35 cellular contexts compared by ENCODE assay signal in the genomic region with DNA sequence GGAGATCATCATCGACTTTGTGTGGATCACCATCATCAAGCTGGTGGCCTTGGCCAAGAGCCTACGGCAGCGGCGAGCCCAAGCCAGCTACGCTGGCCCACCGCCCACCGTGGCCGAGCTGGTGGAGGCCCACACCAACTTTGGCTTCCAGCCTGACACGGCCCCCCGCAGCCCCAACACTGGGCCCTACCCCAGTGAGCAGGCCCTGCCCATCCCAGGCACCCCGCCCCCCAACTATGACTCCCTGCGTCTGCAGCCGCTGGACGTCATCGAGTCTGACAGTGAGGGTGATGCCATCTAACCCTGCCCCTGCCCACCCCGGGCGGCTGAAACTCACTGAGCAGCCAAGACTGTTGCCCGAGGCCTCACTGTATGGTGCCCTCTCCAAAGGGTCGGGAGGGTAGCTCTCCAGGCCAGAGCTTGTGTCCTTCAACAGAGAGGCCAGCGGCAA.
"Had no signal": no experiment of that assay in that cellular context is flagged by ENCODE, and none has a peak within 500 bp of the region (broad histone marks: within the 10 kb centered on the region; RNA-seq: fewer than 3 reads in every experiment).

No MANE protein-coding gene starts in this region.

- H3K27me3 ChIP-seq: body of pancreas, brain microvascular endothelial cell, breast epithelium had no signal

- H3K4me1 Mint-ChIP-seq: activated B cell treated with CpG ODN at 0.5 μM for 24 hours; activated CD4-positive, alpha-beta T cell treated with anti-CD3 and anti-CD28 coated beads, Interleukin-2, amount 10 ng/mL, durations not matched to agents 24 days and 14 days; activated naive CD4-positive, alpha-beta T cell treated with anti-CD3 and anti-CD28 coated beads, Interleukin-2, amount 10 ng/mL, durations not matched to agents 7 days and 5 days; activated naive CD4-positive, alpha-beta T cell treated with anti-CD3 and anti-CD28 coated beads, Interleukin-2, amount 50 U/mL, for 24 hours; activated naive CD8-positive, alpha-beta T cell treated with anti-CD3 and anti-CD28 coated beads, Interleukin-2, amount 10 ng/mL, durations not matched to agents 7 days and 5 days; activated naive CD8-positive, alpha-beta T cell treated with anti-CD3 and anti-CD28 coated beads, Interleukin-2, amount 50 U/mL, for 24 hours; activated T-helper 17 cell treated with anti-CD3 and anti-CD28 coated beads, Interleukin-2, amount 50 U/mL, for 72 hours had no signal

- H3K27ac Mint-ChIP-seq: activated B cell treated with CpG ODN at 0.5 μM for 24 hours; activated CD4-positive, alpha-beta memory T cell treated with anti-CD3 and anti-CD28 coated beads for 36 hours; activated CD4-positive, alpha-beta T cell treated with anti-CD3 and anti-CD28 coated beads, Interleukin-2, amount 10 ng/mL, durations not matched to agents 24 days and 14 days; activated CD8-positive, alpha-beta T cell treated with anti-CD3 and anti-CD28 coated beads for 36 hours; activated naive CD4-positive, alpha-beta T cell treated with anti-CD3 and anti-CD28 coated beads, Interleukin-2, amount 10 ng/mL, durations not matched to agents 7 days and 5 days; activated naive CD4-positive, alpha-beta T cell treated with anti-CD3 and anti-CD28 coated beads, Interleukin-2, amount 50 U/mL, for 24 hours; activated naive CD8-positive, alpha-beta T cell; activated naive CD8-positive, alpha-beta T cell treated with anti-CD3 and anti-CD28 coated beads, Interleukin-2, amount 10 ng/mL, durations not matched to agents 7 days and 5 days; activated naive CD8-positive, alpha-beta T cell treated with anti-CD3 and anti-CD28 coated beads, Interleukin-2, amount 50 U/mL, for 24 hours; activated T-cell treated with anti-CD3 and anti-CD28 coated beads, Interleukin-2, amount 50 U/mL, for 72 hours; activated T-helper 1 cell treated with anti-CD3 and anti-CD28 coated beads, Interleukin-12 subunit alpha, Interleukin-12 subunit beta, Interleukin-2, Interleukin-4 antibody, amounts not matched to agents 30 ng/mL and 10 ng/mL and 1 ng/mL, durations not matched to agents 14 hours and 24 hours and 36 hours; activated T-helper 17 cell treated with anti-CD3 and anti-CD28 coated beads, Interleukin-2, amount 50 U/mL, for 72 hours; T-helper 1 cell treated with Interleukin-12 subunit alpha and Interleukin-12 subunit beta and Interleukin-4 antibody, amounts not matched to agents 30 μg/mL and 1 μg/mL, for 36 hours; T-helper 2 cell treated with Interferon-gamma antibody and Interleukin-4, amounts not matched to agents 5 μg/mL and 100 μg/mL, for 36 hours had no signal

- H3K9me3 Mint-ChIP-seq: activated B cell treated with CpG ODN at 0.5 μM for 24 hours; activated CD4-positive, alpha-beta memory T cell treated with anti-CD3 and anti-CD28 coated beads for 36 hours; activated CD4-positive, alpha-beta T cell treated with anti-CD3 and anti-CD28 coated beads, Interleukin-2, amount 10 ng/mL, durations not matched to agents 24 days and 14 days; activated CD8-positive, alpha-beta T cell treated with anti-CD3 and anti-CD28 coated beads for 36 hours; activated naive CD4-positive, alpha-beta T cell treated with anti-CD3 and anti-CD28 coated beads, Interleukin-2, amount 10 ng/mL, durations not matched to agents 7 days and 5 days; activated naive CD4-positive, alpha-beta T cell treated with anti-CD3 and anti-CD28 coated beads, Interleukin-2, amount 50 U/mL, for 24 hours; activated naive CD8-positive, alpha-beta T cell treated with anti-CD3 and anti-CD28 coated beads, Interleukin-2, amount 10 ng/mL, durations not matched to agents 7 days and 5 days; activated naive CD8-positive, alpha-beta T cell treated with anti-CD3 and anti-CD28 coated beads, Interleukin-2, amount 50 U/mL, for 24 hours; activated T-cell treated with anti-CD3 and anti-CD28 coated beads, Interleukin-2, amount 50 U/mL, for 4 hours; activated T-cell treated with anti-CD3 and anti-CD28 coated beads, Interleukin-2, amount 50 U/mL, for 72 hours; activated T-helper 1 cell treated with anti-CD3 and anti-CD28 coated beads, Interleukin-12 subunit alpha, Interleukin-12 subunit beta, Interleukin-2, Interleukin-4 antibody, amounts not matched to agents 30 ng/mL and 10 ng/mL and 1 ng/mL, durations not matched to agents 14 hours and 24 hours and 36 hours; activated T-helper 17 cell treated with anti-CD3 and anti-CD28 coated beads, Interleukin-2, amount 50 U/mL, for 72 hours; T-helper 1 cell treated with Interleukin-12 subunit alpha and Interleukin-12 subunit beta and Interleukin-4 antibody, amounts not matched to agents 30 μg/mL and 1 μg/mL, for 36 hours; T-helper 2 cell treated with Interferon-gamma antibody and Interleukin-4, amounts not matched to agents 5 μg/mL and 100 μg/mL, for 36 hours had no signal

- H3K9me3 ChIP-seq: body of pancreas, breast epithelium had no signal

- ATAC-seq: activated CD8-positive, alpha-beta T cell treated with anti-CD3 and anti-CD28 coated beads for 36 hours; activated naive CD8-positive, alpha-beta T cell treated with anti-CD3 and anti-CD28 coated beads, Interleukin-2, amount 50 U/mL, for 24 hours; activated T-cell treated with anti-CD3 and anti-CD28 coated beads, Interleukin-2, amount 50 U/mL, for 4 hours; activated T-cell treated with anti-CD3 and anti-CD28 coated beads, Interleukin-2, amount 50 U/mL, for 72 hours; activated T-helper 17 cell treated with anti-CD3 and anti-CD28 coated beads, Interleukin-2, amount 50 U/mL, for 72 hours; body of pancreas had no signal

- H3K36me3 ChIP-seq: brain microvascular endothelial cell, breast epithelium had no signal

- H3K4me1 ChIP-seq: body of pancreas, breast epithelium had no signal

- H3K36me3 Mint-ChIP-seq: activated CD4-positive, alpha-beta memory T cell treated with anti-CD3 and anti-CD28 coated beads for 36 hours; activated naive CD4-positive, alpha-beta T cell treated with anti-CD3 and anti-CD28 coated beads, Interleukin-2, amount 10 ng/mL, durations not matched to agents 7 days and 5 days; activated naive CD4-positive, alpha-beta T cell treated with anti-CD3 and anti-CD28 coated beads, Interleukin-2, amount 50 U/mL, for 24 hours; activated naive CD8-positive, alpha-beta T cell; activated naive CD8-positive, alpha-beta T cell treated with anti-CD3 and anti-CD28 coated beads, Interleukin-2, amount 10 ng/mL, durations not matched to agents 7 days and 5 days had no signal

- H3K4me3 ChIP-seq: body of pancreas, breast epithelium had no signal

- H3K4me3 Mint-ChIP-seq: activated B cell treated with CpG ODN at 0.5 μM for 24 hours; activated CD4-positive, alpha-beta memory T cell treated with anti-CD3 and anti-CD28 coated beads for 36 hours; activated CD4-positive, alpha-beta T cell treated with anti-CD3 and anti-CD28 coated beads, Interleukin-2, amount 10 ng/mL, durations not matched to agents 24 days and 14 days; activated CD8-positive, alpha-beta T cell treated with anti-CD3 and anti-CD28 coated beads for 36 hours; activated naive CD4-positive, alpha-beta T cell treated with anti-CD3 and anti-CD28 coated beads, Interleukin-2, amount 10 ng/mL, durations not matched to agents 7 days and 5 days; activated naive CD4-positive, alpha-beta T cell treated with anti-CD3 and anti-CD28 coated beads, Interleukin-2, amount 50 U/mL, for 24 hours; activated naive CD8-positive, alpha-beta T cell; activated naive CD8-positive, alpha-beta T cell treated with anti-CD3 and anti-CD28 coated beads, Interleukin-2, amount 10 ng/mL, durations not matched to agents 7 days and 5 days; activated naive CD8-positive, alpha-beta T cell treated with anti-CD3 and anti-CD28 coated beads, Interleukin-2, amount 50 U/mL, for 24 hours; activated T-cell treated with anti-CD3 and anti-CD28 coated beads, Interleukin-2, amount 50 U/mL, for 4 hours; activated T-cell treated with anti-CD3 and anti-CD28 coated beads, Interleukin-2, amount 50 U/mL, for 72 hours; activated T-helper 1 cell treated with anti-CD3 and anti-CD28 coated beads, Interleukin-12 subunit alpha, Interleukin-12 subunit beta, Interleukin-2, Interleukin-4 antibody, amounts not matched to agents 30 ng/mL and 10 ng/mL and 1 ng/mL, durations not matched to agents 14 hours and 24 hours and 36 hours; activated T-helper 17 cell treated with anti-CD3 and anti-CD28 coated beads, Interleukin-2, amount 50 U/mL, for 72 hours; T-helper 1 cell treated with Interleukin-12 subunit alpha and Interleukin-12 subunit beta and Interleukin-4 antibody, amounts not matched to agents 30 μg/mL and 1 μg/mL, for 36 hours; T-helper 2 cell treated with Interferon-gamma antibody and Interleukin-4, amounts not matched to agents 5 μg/mL and 100 μg/mL, for 36 hours had no signal

- FAIRE-seq: astrocyte, TTC549 had no signal

- H3K27me3 Mint-ChIP-seq: activated CD4-positive, alpha-beta memory T cell treated with anti-CD3 and anti-CD28 coated beads for 36 hours; activated CD4-positive, alpha-beta T cell treated with anti-CD3 and anti-CD28 coated beads, Interleukin-2, amount 10 ng/mL, durations not matched to agents 24 days and 14 days; activated naive CD4-positive, alpha-beta T cell treated with anti-CD3 and anti-CD28 coated beads, Interleukin-2, amount 50 U/mL, for 24 hours; activated naive CD8-positive, alpha-beta T cell; activated T-helper 17 cell treated with anti-CD3 and anti-CD28 coated beads, Interleukin-2, amount 50 U/mL, for 72 hours had no signal

- DNase-seq: activated B cell treated with CpG ODN at 0.5 μM for 24 hours; activated CD4-positive, alpha-beta memory T cell treated with anti-CD3 and anti-CD28 coated beads for 36 hours; activated CD4-positive, alpha-beta T cell treated with anti-CD3 and anti-CD28 coated beads for 4 hours; activated CD4-positive, alpha-beta T cell treated with anti-CD3 and anti-CD28 coated beads, Interleukin-2, amount 10 ng/mL, durations not matched to agents 24 days and 14 days; activated CD4-positive, alpha-beta T cell treated with anti-CD3 and anti-CD28 coated beads, Interleukin-2, amount 50 U/mL, for 1 hour; activated CD4-positive, alpha-beta T cell treated with anti-CD3 and anti-CD28 coated beads, Interleukin-2, amount 50 U/mL, for 4 hours; activated CD4-positive, CD25-positive, alpha-beta regulatory T cell treated with anti-CD3 and anti-CD28 coated beads, Interleukin-2, amount 50 U/mL, for 72 hours; activated CD8-positive, alpha-beta memory T cell treated with anti-CD3 and anti-CD28 coated beads, Interleukin-2, amount 50 U/mL, for 4 hours; activated CD8-positive, alpha-beta T cell treated with anti-CD3 and anti-CD28 coated beads for 36 hours; activated effector memory CD4-positive, alpha-beta T cell treated with anti-CD3 and anti-CD28 coated beads, Interleukin-2, amount 50 U/mL, for 16 hours; activated naive CD4-positive, alpha-beta T cell treated with anti-CD3 and anti-CD28 coated beads, Interleukin-2, amount 10 ng/mL, durations not matched to agents 7 days and 5 days; activated naive CD4-positive, alpha-beta T cell treated with Interleukin-2 at 50 U/mL for 16 hours; activated naive CD8-positive, alpha-beta T cell treated with anti-CD3 and anti-CD28 coated beads, Interleukin-2, amount 10 ng/mL, durations not matched to agents 7 days and 5 days; activated naive CD8-positive, alpha-beta T cell treated with anti-CD3 and anti-CD28 coated beads, Interleukin-2, amount 50 U/mL, for 24 hours; activated T-cell treated with anti-CD3 and anti-CD28 coated beads for 4 hours; activated T-cell treated with anti-CD3 and anti-CD28 coated beads, Interleukin-2, amount 50 U/mL, for 1 hour; activated T-cell treated with anti-CD3 and anti-CD28 coated beads, Interleukin-2, amount 50 U/mL, for 4 hours; activated T-cell treated with anti-CD3 and anti-CD28 coated beads, Interleukin-2, amount 50 U/mL, for 72 hours; aorta; body of pancreas; brain microvascular endothelial cell; central memory CD4-positive, alpha-beta T cell; T-helper 1 cell; T-helper 2 cell; T-helper 9 cell had no signal

- H3K27ac ChIP-seq: body of pancreas, brain microvascular endothelial cell, breast epithelium, VCaP had no signal
